ENCODE assay signal across 10 cellular contexts in genomic region chr13:94710081-94710809, GRCh38. TPM values are rescaled to one million over a fixed set of nuclear protein-coding genes. Genes with fewer than 3 reads are reported as not detected.
A peak's percentile ranks its signal among the peaks of the same experiment; 100 is the strongest.
DNase-seq lines count a peak whose midpoint lies in the region; ATAC-seq and TF ChIP-seq lines count a peak whose summit lies in the region.
"Had no signal": no experiment of that assay in that cellular context is flagged by ENCODE, and none has a peak within 500 bp of the region (broad histone marks: within the 10 kb centered on the region; RNA-seq: fewer than 3 reads in every experiment).

No MANE protein-coding gene starts in this region.

- no peak overlapping the region for H3K27ac ChIP-seq in SJCRH30
- H3K27ac ChIP-seq: neutrophil had no signal

- no peak overlapping the region for H3K27ac Mint-ChIP-seq in natural killer cell

- peak overlapping the region; percentile 45 for H3K4me3 Mint-ChIP-seq in natural killer cell

- H3K4me3 ChIP-seq in SJCRH30, result no peak overlapping the region

- no peak for TF ChIP-seq CTCF in natural killer cell (IDR thresholded peaks at IDR 0.05)

- no peaks in the 10 kb centered on the region for H3K36me3 Mint-ChIP-seq in natural killer cell

- no peaks in the 10 kb centered on the region for H3K27me3 ChIP-seq in SJCRH30

- H3K36me3 ChIP-seq in ES-I3 (ENCODE audit: insufficient read depth, low read length), result no peaks in the 10 kb centered on the region
- no peaks in the 10 kb centered on the region for H3K36me3 ChIP-seq in SJCRH30
- H3K36me3 ChIP-seq: neutrophil had no signal

- intact Hi-C loops in natural killer cell (cut with micrococcal nuclease), result no loop called here

- no peaks in the 10 kb centered on the region for H3K9me3 Mint-ChIP-seq in natural killer cell

- H3K4me1 ChIP-seq in ES-I3 (ENCODE audit: insufficient read depth, low read length), result peaks cover 13% of the 10 kb centered on the region
- H3K4me1 ChIP-seq in SJCRH30, result no peaks in the 10 kb centered on the region

- H3K9me3 ChIP-seq in ES-I3 (ENCODE audit: control insufficient read depth, insufficient read depth, low read length), result no peaks in the 10 kb centered on the region
- H3K9me3 ChIP-seq in SJCRH30 (replicated peaks), result no peaks in the 10 kb centered on the region; the same call in 1 of the 2 replicates
- H3K9me3 ChIP-seq: neutrophil had no signal

- H3K9ac ChIP-seq in ES-I3 (ENCODE audit: low read depth, low read length), result peak overlapping the region; percentile 73

- DNase-seq in M059J (ENCODE audit: low read depth), result peak; percentile 14
- DNase-seq in astrocyte of the hippocampus (ENCODE audit: low read depth, low spot score), result peak; percentile 71
- no peak for DNase-seq in natural killer cell
- DNase-seq in SJCRH30, result no peak
- DNase-seq in globus pallidus (ENCODE audit: low spot score), result no peak
- DNase-seq in activated gamma-delta T cell treated with Interleukin-2 at 50 U/mL for 16 hours, result no peak
- DNase-seq: Right ventricle myocardium superior had no signal

- peaks cover 6 to 7% of the 10 kb centered on the region in 2 donors for H3K4me1 Mint-ChIP-seq in natural killer cell

- ATAC-seq in natural killer cell (no peak), HG02623 (IDR thresholded peaks at IDR 0.05; ENCODE audit: unreplicated experiment) (no peak)

- peaks cover 55 to 71% of the 10 kb centered on the region in 2 donors for H3K27me3 Mint-ChIP-seq in natural killer cell (ENCODE audit: low read depth in 2 of 2)

RNA-seq across cellular contexts. Expression of gene SOX21, which starts 2.1 kb away (rescaled TPM):
- 0.07 and 0.32 TPM in 2 replicates for total RNA-seq in M059J (2014; rRNA removed; shearing (Covaris generic))
- total RNA-seq in natural killer cell, result not detected
- not detected in 2 replicates for total RNA-seq in SJCRH30 (2014; rRNA removed; shearing (Covaris generic))
- total RNA-seq: Right ventricle myocardium superior had no signal

Comparison
In these comparisons a context has a peak if more than half of its experiments do, and no peak if none do; other contexts are left out.
1. DNase-seq: peak in M059J (single experiment) and astrocyte of the hippocampus (single experiment); none in natural killer cell (single experiment), SJCRH30 (0 of 2), globus pallidus (single experiment) and activated gamma-delta T cell treated with Interleukin-2 at 50 U/mL for 16 hours (single experiment).